Comparison of ENCODE assay signal across 8 cellular contexts in genomic region chr20:25862967-25863530, GRCh38.
DNase-seq lines count a peak whose midpoint lies in the region; ATAC-seq and TF ChIP-seq lines count a peak whose summit lies in the region.
"Not testable (repeated sequence)": the region's sequence is repeated elsewhere in the genome, so short reads cannot be mapped to it uniquely, and the experiment has no call there.

No MANE protein-coding gene starts in this region.

- H3K27me3 ChIP-seq in DND-41 (ENCODE audit: insufficient read depth, low read length, poor library complexity) = not testable (repeated sequence)

- not testable (repeated sequence) for H3K36me3 ChIP-seq in DND-41 (ENCODE audit: insufficient read depth, low read length)

- H3K27me3 Mint-ChIP-seq in T-helper 17 cell = peaks cover 85% of the 10 kb centered on the region

- peak overlapping the region; percentile 91 for H3K27ac Mint-ChIP-seq in T-helper 17 cell

- peaks cover 54% of the 10 kb centered on the region for H3K4me1 Mint-ChIP-seq in T-helper 17 cell

- peaks cover 56% of the 10 kb centered on the region for H3K4me1 ChIP-seq in DND-41 (ENCODE audit: insufficient read depth, low read length)

- H3K9me3 ChIP-seq in DND-41 (ENCODE audit: insufficient read depth, low read length, severe bottlenecking) = peaks cover 28% of the 10 kb centered on the region
- H3K9me3 ChIP-seq in T-helper 17 cell (ENCODE audit: control insufficient read depth, low read length, poor library complexity, severe bottlenecking) = not testable (repeated sequence)

- H3K4me2 ChIP-seq in DND-41 (ENCODE audit: insufficient read depth, low read length) = peak overlapping the region; percentile 70

- peak overlapping the region; percentile 62 for H3K27ac ChIP-seq in DND-41 (ENCODE audit: low read length)

- intact Hi-C loops in Right ventricle myocardium inferior (cut with DNase I) = not testable (repeated sequence)

- not testable (repeated sequence) for H3K36me3 Mint-ChIP-seq in T-helper 17 cell (ENCODE audit: low read depth)

- H3K9ac ChIP-seq in DND-41 (ENCODE audit: low read depth, low read length) = peak overlapping the region; percentile 55

- not testable (repeated sequence) for H4K20me1 ChIP-seq in DND-41 (ENCODE audit: insufficient read depth, low read length)

- DNase-seq in DND-41 = peak; percentile 92
- peak; percentile 75 for DNase-seq in NCI-H2029 (lab: John Stamatoyannopoulos, UW)
- DNase-seq in T-helper 17 cell = peak; percentile 68 to 72 (median 68)
- peak; percentile 55 for DNase-seq in activated naive CD8-positive, alpha-beta T cell treated with anti-CD3 and anti-CD28 coated beads, Interleukin-2, amount 50 U/mL, for 16 hours (ENCODE audit: low read depth, low spot score)
- peak; percentile 95 for DNase-seq in Right ventricle myocardium inferior (ENCODE audit: missing footprints)
- DNase-seq in nucleus accumbens (lab: John Stamatoyannopoulos, UW) = peak; percentile 37 to 95 (median 84)
- DNase-seq in stimulated activated naive CD8-positive, alpha-beta T cell treated with anti-CD3 and anti-CD28 coated beads, Interleukin-15, Interleukin-2, amounts not matched to agents 100 U/mL and 50 U/mL, for 24 hours = peak; percentile 87

- peak overlapping the region; percentile 79 for H2AFZ ChIP-seq in DND-41 (ENCODE audit: low read depth, low read length)

- peak; percentile 29 for TF ChIP-seq CTCF in DND-41 (IDR thresholded peaks at IDR 0.05; ENCODE audit: borderline replicate concordance, extremely low read depth, low read length, poor library complexity, severe bottlenecking)

- H3K79me2 ChIP-seq in DND-41 (ENCODE audit: insufficient read depth, low read length) = not testable (repeated sequence)

- peak overlapping the region; percentile 24 to 59; a peak in 3 of 4 replicates for H3K4me3 ChIP-seq in DND-41 (ENCODE audit: low read depth in 1 of 2, low read length in 2 of 2)

- ATAC-seq in DND-41 (ENCODE audit: insufficient read depth, low read depth) = peak; percentile 57
- peak; percentile 37 for ATAC-seq in HG02610 (IDR thresholded peaks at IDR 0.05; ENCODE audit: unreplicated experiment)
- not testable (repeated sequence) for ATAC-seq in T-helper 17 cell; stimulated activated naive CD8-positive, alpha-beta T cell treated with anti-CD3 and anti-CD28 coated beads, Interleukin-15, Interleukin-2, amounts not matched to agents 100 U/mL and 50 U/mL, for 24 hours
- ATAC-seq in Right ventricle myocardium inferior = peak; percentile 64

- peak overlapping the region; percentile 89 for H3K4me3 Mint-ChIP-seq in T-helper 17 cell
